ENCODE assay signal across 31 cellular contexts in genomic region chrX:100216083-100216482, GRCh38.
"Had no signal": no experiment of that assay in that cellular context is flagged by ENCODE, and none has a peak within 500 bp of the region (broad histone marks: within the 10 kb centered on the region; RNA-seq: fewer than 3 reads in every experiment).

No MANE protein-coding gene starts in this region.

- H3K4me1 Mint-ChIP-seq: activated B cell treated with CpG ODN at 0.5 μM for 24 hours; activated CD4-positive, alpha-beta T cell treated with anti-CD3 and anti-CD28 coated beads, Interleukin-2, amount 10 ng/mL, durations not matched to agents 24 days and 14 days; activated naive CD8-positive, alpha-beta T cell treated with anti-CD3 and anti-CD28 coated beads for 36 hours; activated T-helper 17 cell treated with anti-CD3 and anti-CD28 coated beads, Interleukin-2, amount 50 U/mL, for 72 hours had no signal

- H3K27me3 Mint-ChIP-seq: activated B cell treated with CpG ODN at 0.5 μM for 24 hours; activated CD4-positive, alpha-beta memory T cell treated with anti-CD3 and anti-CD28 coated beads for 36 hours; activated CD4-positive, alpha-beta T cell treated with anti-CD3 and anti-CD28 coated beads, Interleukin-2, amount 10 ng/mL, durations not matched to agents 24 days and 14 days; activated CD8-positive, alpha-beta T cell treated with anti-CD3 and anti-CD28 coated beads for 36 hours; activated naive CD8-positive, alpha-beta T cell treated with anti-CD3 and anti-CD28 coated beads for 36 hours; activated T-helper 17 cell treated with anti-CD3 and anti-CD28 coated beads, Interleukin-2, amount 50 U/mL, for 72 hours had no signal

- DNase-seq: activated B cell treated with CpG ODN at 0.5 μM for 24 hours; activated CD4-positive, alpha-beta memory T cell treated with anti-CD3 and anti-CD28 coated beads for 36 hours; activated CD4-positive, alpha-beta T cell treated with anti-CD3 and anti-CD28 coated beads for 4 hours; activated CD4-positive, alpha-beta T cell treated with anti-CD3 and anti-CD28 coated beads, Interleukin-2, amount 10 ng/mL, durations not matched to agents 24 days and 14 days; activated CD4-positive, alpha-beta T cell treated with anti-CD3 and anti-CD28 coated beads, Interleukin-2, amount 50 U/mL, for 1 hour; activated CD4-positive, alpha-beta T cell treated with anti-CD3 and anti-CD28 coated beads, Interleukin-2, amount 50 U/mL, for 4 hours; activated CD4-positive, CD25-positive, alpha-beta regulatory T cell treated with anti-CD3 and anti-CD28 coated beads, Interleukin-2, amount 50 U/mL, for 72 hours; activated CD8-positive, alpha-beta memory T cell treated with anti-CD3 and anti-CD28 coated beads, Interleukin-2, amount 50 U/mL, for 4 hours; activated CD8-positive, alpha-beta T cell treated with anti-CD3 and anti-CD28 coated beads for 36 hours; activated effector memory CD4-positive, alpha-beta T cell treated with anti-CD3 and anti-CD28 coated beads, Interleukin-2, amount 50 U/mL, for 16 hours; activated gamma-delta T cell treated with Interleukin-2 at 50 U/mL for 16 hours; activated naive CD4-positive, alpha-beta T cell; activated naive CD4-positive, alpha-beta T cell treated with anti-CD3 and anti-CD28 coated beads for 36 hours; activated naive CD4-positive, alpha-beta T cell treated with anti-CD3 and anti-CD28 coated beads, Interleukin-2, amount 50 U/mL, for 16 hours; activated naive CD8-positive, alpha-beta T cell treated with anti-CD3 and anti-CD28 coated beads for 36 hours; activated T-cell treated with anti-CD3 and anti-CD28 coated beads for 4 hours; activated T-cell treated with anti-CD3 and anti-CD28 coated beads, Interleukin-2, amount 50 U/mL, for 1 hour; activated T-cell treated with anti-CD3 and anti-CD28 coated beads, Interleukin-2, amount 50 U/mL, for 4 hours; activated T-cell treated with anti-CD3 and anti-CD28 coated beads, Interleukin-2, amount 50 U/mL, for 72 hours; adrenal gland; amniotic stem cell; aorta; body of pancreas; brain microvascular endothelial cell; central memory CD4-positive, alpha-beta T cell; T-helper 2 cell; T-helper 9 cell had no signal

- H3K9me3 Mint-ChIP-seq: activated B cell treated with CpG ODN at 0.5 μM for 24 hours; activated CD4-positive, alpha-beta memory T cell treated with anti-CD3 and anti-CD28 coated beads for 36 hours; activated CD4-positive, alpha-beta T cell treated with anti-CD3 and anti-CD28 coated beads, Interleukin-2, amount 10 ng/mL, durations not matched to agents 24 days and 14 days; activated naive CD4-positive, alpha-beta T cell treated with anti-CD3 and anti-CD28 coated beads, Interleukin-2, amount 50 U/mL, for 72 hours; activated naive CD8-positive, alpha-beta T cell treated with anti-CD3 and anti-CD28 coated beads for 36 hours; activated T-cell treated with anti-CD3 and anti-CD28 coated beads, Interleukin-2, amount 50 U/mL, for 4 hours; activated T-helper 1 cell treated with anti-CD3 and anti-CD28 coated beads, Interleukin-12 subunit alpha, Interleukin-12 subunit beta, Interleukin-2, Interleukin-4 antibody, amounts not matched to agents 30 ng/mL and 10 ng/mL and 1 ng/mL, durations not matched to agents 14 hours and 24 hours and 36 hours had no signal

- H3K27ac Mint-ChIP-seq: activated B cell treated with CpG ODN at 0.5 μM for 24 hours; activated CD4-positive, alpha-beta memory T cell treated with anti-CD3 and anti-CD28 coated beads for 36 hours; activated CD4-positive, alpha-beta T cell treated with anti-CD3 and anti-CD28 coated beads, Interleukin-2, amount 10 ng/mL, durations not matched to agents 24 days and 14 days; activated CD8-positive, alpha-beta T cell treated with anti-CD3 and anti-CD28 coated beads for 36 hours; activated naive CD4-positive, alpha-beta T cell treated with anti-CD3 and anti-CD28 coated beads for 36 hours; activated naive CD4-positive, alpha-beta T cell treated with anti-CD3 and anti-CD28 coated beads, Interleukin-2, amount 50 U/mL, for 72 hours; activated naive CD8-positive, alpha-beta T cell treated with anti-CD3 and anti-CD28 coated beads for 36 hours; activated T-cell treated with anti-CD3 and anti-CD28 coated beads, Interleukin-2, amount 50 U/mL, for 72 hours; activated T-helper 1 cell treated with anti-CD3 and anti-CD28 coated beads, Interleukin-12 subunit alpha, Interleukin-12 subunit beta, Interleukin-2, Interleukin-4 antibody, amounts not matched to agents 30 ng/mL and 10 ng/mL and 1 ng/mL, durations not matched to agents 14 hours and 24 hours and 36 hours; activated T-helper 17 cell treated with anti-CD3 and anti-CD28 coated beads, Interleukin-2, amount 50 U/mL, for 72 hours; T-helper 2 cell treated with Interferon-gamma antibody and Interleukin-4, amounts not matched to agents 5 μg/mL and 100 μg/mL, for 36 hours had no signal

- ATAC-seq: activated CD8-positive, alpha-beta T cell treated with anti-CD3 and anti-CD28 coated beads for 36 hours; activated naive CD4-positive, alpha-beta T cell treated with anti-CD3 and anti-CD28 coated beads, Interleukin-2, amount 50 U/mL, for 72 hours; activated T-cell treated with anti-CD3 and anti-CD28 coated beads, Interleukin-2, amount 50 U/mL, for 4 hours; activated T-cell treated with anti-CD3 and anti-CD28 coated beads, Interleukin-2, amount 50 U/mL, for 72 hours; activated T-helper 17 cell treated with anti-CD3 and anti-CD28 coated beads, Interleukin-2, amount 50 U/mL, for 72 hours; body of pancreas had no signal

- H3K4me3 Mint-ChIP-seq: activated B cell treated with CpG ODN at 0.5 μM for 24 hours; activated CD4-positive, alpha-beta memory T cell treated with anti-CD3 and anti-CD28 coated beads for 36 hours; activated CD4-positive, alpha-beta T cell treated with anti-CD3 and anti-CD28 coated beads, Interleukin-2, amount 10 ng/mL, durations not matched to agents 24 days and 14 days; activated CD8-positive, alpha-beta T cell treated with anti-CD3 and anti-CD28 coated beads for 36 hours; activated naive CD4-positive, alpha-beta T cell treated with anti-CD3 and anti-CD28 coated beads for 36 hours; activated naive CD8-positive, alpha-beta T cell treated with anti-CD3 and anti-CD28 coated beads for 36 hours; activated T-cell treated with anti-CD3 and anti-CD28 coated beads, Interleukin-2, amount 50 U/mL, for 4 hours; activated T-cell treated with anti-CD3 and anti-CD28 coated beads, Interleukin-2, amount 50 U/mL, for 72 hours; activated T-helper 1 cell treated with anti-CD3 and anti-CD28 coated beads, Interleukin-12 subunit alpha, Interleukin-12 subunit beta, Interleukin-2, Interleukin-4 antibody, amounts not matched to agents 30 ng/mL and 10 ng/mL and 1 ng/mL, durations not matched to agents 14 hours and 24 hours and 36 hours; activated T-helper 17 cell treated with anti-CD3 and anti-CD28 coated beads, Interleukin-2, amount 50 U/mL, for 72 hours; T-helper 2 cell treated with Interferon-gamma antibody and Interleukin-4, amounts not matched to agents 5 μg/mL and 100 μg/mL, for 36 hours had no signal

- H3K36me3 Mint-ChIP-seq: activated CD4-positive, alpha-beta memory T cell treated with anti-CD3 and anti-CD28 coated beads for 36 hours; activated naive CD4-positive, alpha-beta T cell treated with anti-CD3 and anti-CD28 coated beads, Interleukin-2, amount 50 U/mL, for 72 hours; activated naive CD8-positive, alpha-beta T cell treated with anti-CD3 and anti-CD28 coated beads for 36 hours had no signal
